Comparison of ENCODE assay signal across 8 cellular contexts in genomic region chr4:185396724-185397402, GRCh38. TPM values are rescaled to one million over a fixed set of nuclear protein-coding genes. Genes with fewer than 3 reads are reported as not detected.
A peak's percentile ranks its signal among the peaks of the same experiment; 100 is the strongest.
DNase-seq lines count a peak whose midpoint lies in the region; ATAC-seq, FAIRE-seq and TF ChIP-seq lines count a peak whose summit lies in the region.

Gene ANKRD37, plus strand, starts transcription at chr4:185396841. Its CDS starts 83 bp downstream, at chr4:185396924.

- peak in 1 of 2 experiments; percentile 2; a peak in 1 of 4 replicates for TF ChIP-seq RAD21 in H1 (IDR thresholded peaks at IDR 0.05 in 1 of 2, conservative IDR thresholded peaks at IDR 0.05 in 1 of 2; ENCODE audit: low read depth in 2 of 2, low read length in 2 of 2)

- peaks cover 20% of the 10 kb centered on the region for H3K4me1 Mint-ChIP-seq in type B pancreatic cell (ENCODE audit: unreplicated experiment)

- peak within 1 kb of the TSS; percentile 85; the same call in 1 of the 2 replicates for H4K8ac ChIP-seq in H1 (ENCODE audit: extremely low read depth, insufficient read depth, low read length)
- H4K8ac ChIP-seq in mesendoderm (ENCODE audit: low read depth, low read length), result no peak within 1 kb of the TSS

- no peak within 1 kb of the TSS for H2BK5ac ChIP-seq in H1 (ENCODE audit: low read depth, low read length)
- no peak within 1 kb of the TSS for H2BK5ac ChIP-seq in mesendoderm (ENCODE audit: low read length)

- TF ChIP-seq CTCF in H1 (IDR thresholded peaks at IDR 0.05; ENCODE audit: control extremely low read depth in 1 of 3, insufficient read depth in 1 of 3, low read depth in 1 of 3, low read length in 3 of 3) (no peak), type B pancreatic cell (conservative IDR thresholded peaks at IDR 0.05) (peak; percentile 22)

- peak within 1 kb of the TSS; percentile 92 for H3K27ac ChIP-seq in SJSA1
- H3K27ac ChIP-seq in H1 (ENCODE audit: low read depth, low read length), result peak within 1 kb of the TSS; percentile 34
- no peak within 1 kb of the TSS for H3K27ac ChIP-seq in mesendoderm (ENCODE audit: low read depth, low read length)

- H3K4ac ChIP-seq in H1 (replicated peaks; ENCODE audit: insufficient read length, low read depth, low read length) (no peak within 1 kb of the TSS), mesendoderm (ENCODE audit: low read depth, low read length) (no peak within 1 kb of the TSS)

- H2AFZ ChIP-seq in H1 (ENCODE audit: low read length), result peak within 1 kb of the TSS; percentile 1; the same call in 1 of the 2 replicates

- no peak for TF ChIP-seq EP300 in H1 (IDR thresholded peaks at IDR 0.05; ENCODE audit: borderline replicate concordance in 1 of 2, low read depth in 2 of 2, low read length in 2 of 2)

- H3K36me3 Mint-ChIP-seq in type B pancreatic cell, result no peaks in the 10 kb centered on the region

- peaks cover 27% of the 10 kb centered on the region for H3K36me3 ChIP-seq in SJSA1
- peaks cover 0 to 16% (median 4%) of the 10 kb centered on the region in 4 experiments; a peak in 3 of 8 replicates for H3K36me3 ChIP-seq in H1 (ENCODE audit: control insufficient read depth in 2 of 4, insufficient read depth in 4 of 4, low read length in 3 of 4)
- H3K36me3 ChIP-seq in mesendoderm (ENCODE audit: control insufficient read depth, insufficient read depth, low read length), result no peaks in the 10 kb centered on the region

- H3K56ac ChIP-seq in H1 (replicated peaks; ENCODE audit: insufficient read length, low read depth, low read length) (no peak within 1 kb of the TSS), mesendoderm (ENCODE audit: low read length) (peak within 1 kb of the TSS; percentile 77)

- H4K5ac ChIP-seq in H1 (ENCODE audit: insufficient read length, low read depth, low read length), result peak within 1 kb of the TSS; percentile 41
- no peak within 1 kb of the TSS for H4K5ac ChIP-seq in mesendoderm (ENCODE audit: low read length)

- H3K27me3 Mint-ChIP-seq in type B pancreatic cell, result peaks cover 3% of the 10 kb centered on the region

- 10% methylated on average over 36 of the region's 38 CpGs; no CpG with 5 or more reads in 1 of the 2 experiments for WGBS in H1 (ENCODE audit: extremely low coverage in 1 of 2, insufficient coverage in 1 of 2, insufficient read length in 1 of 2, insufficient replicate concordance in 2 of 2, low coverage in 1 of 2, low lambda C conversion rate in 2 of 2, missing lambda C conversion rate in 1 of 2), 2 experiments
- no CpG with 5 or more reads among the region's 38 CpGs for whole genome bisulfite sequencing in mesendoderm (ENCODE audit: extremely low coverage, insufficient coverage, low lambda C conversion rate)

- no peak within 1 kb of the TSS for H3K14ac ChIP-seq in H1 (ENCODE audit: insufficient read length)

- H3K27ac Mint-ChIP-seq in type B pancreatic cell, result peak within 1 kb of the TSS; percentile 97

- CTCF ChIA-PET in H1 (lab: Charles Lee; ENCODE audit: partially characterized antibody), result interaction anchor here (0.8 to 1.3 kb wide), 2 partner anchors 10 to 29 kb away, joined by 3 read pairs; partner anchors contain the start of gene UFSP2

- H2BK120ac ChIP-seq in H1 (replicated peaks; ENCODE audit: low read depth, low read length), result no peak within 1 kb of the TSS
- H2BK120ac ChIP-seq in mesendoderm (ENCODE audit: low read depth, low read length), result no peak within 1 kb of the TSS

- H2BK15ac ChIP-seq in H1 (ENCODE audit: low read length) (no peak within 1 kb of the TSS), mesendoderm (replicated peaks; ENCODE audit: low read depth) (no peak within 1 kb of the TSS)

- H3K9ac ChIP-seq in H1 (replicated peaks in 1 of 4; ENCODE audit: extremely low read depth in 1 of 4, low read depth in 3 of 4, low read length in 3 of 4) (peak within 1 kb of the TSS; percentile 15 to 60 (median 40); a peak in 5 of 7 replicates), mesendoderm (ENCODE audit: low read length) (peak within 1 kb of the TSS; percentile 75)

- H3K4me3 ChIP-seq in SJSA1 (peak within 1 kb of the TSS; percentile 73), H1 (ENCODE audit: extremely low read depth in 1 of 4, insufficient read depth in 2 of 4, low read depth in 3 of 4, low read length in 4 of 4) (peak within 1 kb of the TSS; percentile 27 to 70 (median 54)), mesendoderm (ENCODE audit: low read length) (peak within 1 kb of the TSS; percentile 48)

- H3K23ac ChIP-seq in H1 (ENCODE audit: insufficient read length), result no peak within 1 kb of the TSS
- H3K23ac ChIP-seq in mesendoderm (ENCODE audit: low read length), result no peak within 1 kb of the TSS

- H2AK5ac ChIP-seq in H1 (ENCODE audit: low read depth, low read length) (no peak within 1 kb of the TSS), mesendoderm (ENCODE audit: low read length) (no peak within 1 kb of the TSS)

- ATAC-seq in HG03354 (IDR thresholded peaks at IDR 0.05; ENCODE audit: poor library complexity, severe bottlenecking, unreplicated experiment) (peak; percentile 0), GM21515 (IDR thresholded peaks at IDR 0.05; ENCODE audit: unreplicated experiment) (no peak)

- DNase-seq in DMS79 treated with DMSO at 0.1 percent for 48 hours (lab: John Stamatoyannopoulos, UW), result peak; percentile 6
- no peak for DNase-seq in SJSA1 (ENCODE audit: low read depth in 1 of 2, low spot score in 2 of 2)
- DNase-seq in H1 (ENCODE audit: low read depth in 1 of 2, low spot score in 2 of 2), result peak in 1 of 2 experiments; percentile 92
- DNase-seq in mesendoderm, result peak; percentile 76
- DNase-seq in type B pancreatic cell (ENCODE audit: extremely low spot score, unreplicated experiment), result no peak
- DNase-seq in NCI-H2171 treated with DMSO at 0.1 percent for 48 hours (lab: John Stamatoyannopoulos, UW), result no peak

- H3K4me2 ChIP-seq in H1 (ENCODE audit: insufficient read depth in 1 of 2, low read depth in 2 of 2, low read length in 2 of 2) (peak within 1 kb of the TSS; percentile 71 to 76), mesendoderm (ENCODE audit: low read length) (peak within 1 kb of the TSS; percentile 89)

- no peaks in the 10 kb centered on the region for H3K9me3 ChIP-seq in SJSA1 (replicated peaks)
- H3K9me3 ChIP-seq in H1 (ENCODE audit: insufficient read depth in 2 of 2, low read depth in 1 of 2, low read length in 1 of 2), result no peaks in the 10 kb centered on the region

- H2BK20ac ChIP-seq in H1 (ENCODE audit: low read length), result no peak within 1 kb of the TSS

- H3K27me3 ChIP-seq in SJSA1 (replicated peaks), result no peaks in the 10 kb centered on the region
- no peaks in the 10 kb centered on the region for H3K27me3 ChIP-seq in H1 (replicated peaks in 1 of 4; ENCODE audit: control insufficient read depth in 3 of 4, extremely low read depth in 1 of 4, insufficient read depth in 3 of 4, low read length in 3 of 4)
- H3K27me3 ChIP-seq in mesendoderm (ENCODE audit: insufficient read depth, low read length, poor library complexity), result no peaks in the 10 kb centered on the region

- H3K79me2 ChIP-seq in H1 (ENCODE audit: control insufficient read depth in 1 of 2, insufficient read depth in 2 of 2, low read length in 2 of 2) (no peaks in the 10 kb centered on the region), mesendoderm (ENCODE audit: control insufficient read depth, insufficient read depth, low read length) (no peaks in the 10 kb centered on the region)

- no peak for FAIRE-seq in H1 (lab: Jason Lieb, UNC)

- peak; percentile 14 to 72; a peak in 2 of 3 replicates for TF ChIP-seq POLR2A in H1 (IDR thresholded peaks at IDR 0.05; ENCODE audit: control extremely low read depth in 1 of 2, low read depth in 2 of 2, low read length in 2 of 2)

- POLR2A ChIA-PET in H1 (lab: Charles Lee; ENCODE audit: partially characterized antibody), result interaction anchor here (0.7 to 4.8 kb wide), 13 partner anchors 9 to 392 kb away, joined by 3 to 25 read pairs (median 3); partner anchors contain the start of genes HELT, SLC25A4 and UFSP2

- no peak within 1 kb of the TSS; the same call in none of the 2 replicates for H2BK12ac ChIP-seq in H1 (ENCODE audit: low read depth, low read length)

- peaks cover 12% of the 10 kb centered on the region; the same call in 1 of the 2 replicates for H3K23me2 ChIP-seq in H1 (ENCODE audit: low read depth, low read length)

- H3K4me1 ChIP-seq in SJSA1 (replicated peaks) (peaks cover 34% of the 10 kb centered on the region), H1 (replicated peaks in 1 of 4; ENCODE audit: control insufficient read depth in 3 of 4, insufficient read depth in 4 of 4, low read length in 3 of 4) (peaks cover 0 to 6% (median 4%) of the 10 kb centered on the region in 4 experiments; a peak in 4 of 7 replicates), mesendoderm (ENCODE audit: control insufficient read depth, low read depth, low read length) (no peaks in the 10 kb centered on the region)

- peaks cover 3% of the 10 kb centered on the region for H3K9me3 Mint-ChIP-seq in type B pancreatic cell

- H3K18ac ChIP-seq in H1 (ENCODE audit: extremely low read depth, low read length), result peak within 1 kb of the TSS; percentile 53; the same call in 1 of the 2 replicates
- H3K18ac ChIP-seq in mesendoderm (ENCODE audit: low read length), result peak within 1 kb of the TSS; percentile 64

- peak within 1 kb of the TSS; percentile 69 for H4K91ac ChIP-seq in H1 (replicated peaks; ENCODE audit: insufficient read length, low read length)

- H3K79me1 ChIP-seq in H1 (ENCODE audit: low read depth, low read length) (no peaks in the 10 kb centered on the region), mesendoderm (ENCODE audit: low read length) (no peaks in the 10 kb centered on the region)

- no peaks in the 10 kb centered on the region for H4K20me1 ChIP-seq in H1 (replicated peaks in 1 of 2; ENCODE audit: control insufficient read depth in 1 of 2, insufficient read depth in 2 of 2, low read length in 2 of 2)

- peak within 1 kb of the TSS; percentile 92 for H3K4me3 Mint-ChIP-seq in type B pancreatic cell

TF ChIP-seq in H1, 55 proteins besides CTCF, POLR2A, EP300 and RAD21 (continues in another document):
- TF ChIP-seq RNF2 (IDR thresholded peaks at IDR 0.05; ENCODE audit: borderline replicate concordance, low read depth, low read length, missing control alignments, poor library complexity, severe bottlenecking), result no peak

RNA-seq across cellular contexts. Expression of gene ANKRD37, which starts in this region (rescaled TPM):
- 5.4 and 15.1 TPM in 2 replicates for total RNA-seq in SJSA1 (2014; rRNA removed; shearing (Covaris generic))
- total RNA-seq in H1 (2021; fragmentation: NEBNext Ultra II Directional; extraction: Animal tissue kit (Norgen Biotek cat#: 25700)), result 2.8 TPM in 2 replicates
- polyA plus RNA-seq in H1 (2011; rRNA removed), result 3.4 and 3.8 TPM in 2 replicates
- 3.1 TPM for polyA plus RNA-seq in H1 (2011; cell fraction: cytosol; rRNA removed)
- 4.7 TPM for polyA plus RNA-seq in H1 (2011; cell fraction: nucleus; rRNA removed)
- 3.6 to 6.0 TPM (median 4.0 TPM) in 4 replicates for polyA plus RNA-seq in H1 (2012, experiment 1 of 2)
- 5.0 TPM for polyA plus RNA-seq in H1 (2012, experiment 2 of 2)
- polyA plus RNA-seq in H1 (2013, experiment 1 of 2), result 3.0 TPM
- polyA plus RNA-seq in H1 (2013, experiment 2 of 2), result 2.1 TPM
- 1.4 and 2.0 TPM in 2 replicates for polyA minus RNA-seq in H1 (2011; rRNA and poly(A)+ RNA removed)
- 3.3 TPM for polyA minus RNA-seq in H1 (2011; cell fraction: cytosol; rRNA and poly(A)+ RNA removed)
- 6.8 TPM for polyA minus RNA-seq in H1 (2011; cell fraction: nucleus; rRNA and poly(A)+ RNA removed)
- polyA plus RNA-seq in mesendoderm (2013, experiment 1 of 2), result 1.3 TPM
- polyA plus RNA-seq in mesendoderm (2013, experiment 2 of 2), result 1.4 TPM
- total RNA-seq in type B pancreatic cell (ENCODE audit: low replicate concordance), result 3.6 and 5.8 TPM in 2 replicates

Comparison
In these comparisons a context has a peak if more than half of its experiments do, and no peak if none do; other contexts are left out.
1. DNase-seq: peak in DMS79 treated with DMSO at 0.1 percent for 48 hours (single experiment) and mesendoderm (single experiment); none in SJSA1 (0 of 2), type B pancreatic cell (single experiment) and NCI-H2171 treated with DMSO at 0.1 percent for 48 hours (single experiment).
2. Peak in every context shown above with its lines, with median percentiles within 50 percentile points of each other: H3K4me3 ChIP-seq.